Comparison of ENCODE assay signal across 1 cellular context in genomic region chr7:33904680-33905388, GRCh38.
TF ChIP-seq lines count a peak whose summit lies in the region.

No MANE protein-coding gene starts in this region.

TF ChIP-seq in GM23338, 12 proteins besides CTCF, POLR2A, EP300 and RAD21 (continued from another document):
- TF ChIP-seq, protein P1, sequence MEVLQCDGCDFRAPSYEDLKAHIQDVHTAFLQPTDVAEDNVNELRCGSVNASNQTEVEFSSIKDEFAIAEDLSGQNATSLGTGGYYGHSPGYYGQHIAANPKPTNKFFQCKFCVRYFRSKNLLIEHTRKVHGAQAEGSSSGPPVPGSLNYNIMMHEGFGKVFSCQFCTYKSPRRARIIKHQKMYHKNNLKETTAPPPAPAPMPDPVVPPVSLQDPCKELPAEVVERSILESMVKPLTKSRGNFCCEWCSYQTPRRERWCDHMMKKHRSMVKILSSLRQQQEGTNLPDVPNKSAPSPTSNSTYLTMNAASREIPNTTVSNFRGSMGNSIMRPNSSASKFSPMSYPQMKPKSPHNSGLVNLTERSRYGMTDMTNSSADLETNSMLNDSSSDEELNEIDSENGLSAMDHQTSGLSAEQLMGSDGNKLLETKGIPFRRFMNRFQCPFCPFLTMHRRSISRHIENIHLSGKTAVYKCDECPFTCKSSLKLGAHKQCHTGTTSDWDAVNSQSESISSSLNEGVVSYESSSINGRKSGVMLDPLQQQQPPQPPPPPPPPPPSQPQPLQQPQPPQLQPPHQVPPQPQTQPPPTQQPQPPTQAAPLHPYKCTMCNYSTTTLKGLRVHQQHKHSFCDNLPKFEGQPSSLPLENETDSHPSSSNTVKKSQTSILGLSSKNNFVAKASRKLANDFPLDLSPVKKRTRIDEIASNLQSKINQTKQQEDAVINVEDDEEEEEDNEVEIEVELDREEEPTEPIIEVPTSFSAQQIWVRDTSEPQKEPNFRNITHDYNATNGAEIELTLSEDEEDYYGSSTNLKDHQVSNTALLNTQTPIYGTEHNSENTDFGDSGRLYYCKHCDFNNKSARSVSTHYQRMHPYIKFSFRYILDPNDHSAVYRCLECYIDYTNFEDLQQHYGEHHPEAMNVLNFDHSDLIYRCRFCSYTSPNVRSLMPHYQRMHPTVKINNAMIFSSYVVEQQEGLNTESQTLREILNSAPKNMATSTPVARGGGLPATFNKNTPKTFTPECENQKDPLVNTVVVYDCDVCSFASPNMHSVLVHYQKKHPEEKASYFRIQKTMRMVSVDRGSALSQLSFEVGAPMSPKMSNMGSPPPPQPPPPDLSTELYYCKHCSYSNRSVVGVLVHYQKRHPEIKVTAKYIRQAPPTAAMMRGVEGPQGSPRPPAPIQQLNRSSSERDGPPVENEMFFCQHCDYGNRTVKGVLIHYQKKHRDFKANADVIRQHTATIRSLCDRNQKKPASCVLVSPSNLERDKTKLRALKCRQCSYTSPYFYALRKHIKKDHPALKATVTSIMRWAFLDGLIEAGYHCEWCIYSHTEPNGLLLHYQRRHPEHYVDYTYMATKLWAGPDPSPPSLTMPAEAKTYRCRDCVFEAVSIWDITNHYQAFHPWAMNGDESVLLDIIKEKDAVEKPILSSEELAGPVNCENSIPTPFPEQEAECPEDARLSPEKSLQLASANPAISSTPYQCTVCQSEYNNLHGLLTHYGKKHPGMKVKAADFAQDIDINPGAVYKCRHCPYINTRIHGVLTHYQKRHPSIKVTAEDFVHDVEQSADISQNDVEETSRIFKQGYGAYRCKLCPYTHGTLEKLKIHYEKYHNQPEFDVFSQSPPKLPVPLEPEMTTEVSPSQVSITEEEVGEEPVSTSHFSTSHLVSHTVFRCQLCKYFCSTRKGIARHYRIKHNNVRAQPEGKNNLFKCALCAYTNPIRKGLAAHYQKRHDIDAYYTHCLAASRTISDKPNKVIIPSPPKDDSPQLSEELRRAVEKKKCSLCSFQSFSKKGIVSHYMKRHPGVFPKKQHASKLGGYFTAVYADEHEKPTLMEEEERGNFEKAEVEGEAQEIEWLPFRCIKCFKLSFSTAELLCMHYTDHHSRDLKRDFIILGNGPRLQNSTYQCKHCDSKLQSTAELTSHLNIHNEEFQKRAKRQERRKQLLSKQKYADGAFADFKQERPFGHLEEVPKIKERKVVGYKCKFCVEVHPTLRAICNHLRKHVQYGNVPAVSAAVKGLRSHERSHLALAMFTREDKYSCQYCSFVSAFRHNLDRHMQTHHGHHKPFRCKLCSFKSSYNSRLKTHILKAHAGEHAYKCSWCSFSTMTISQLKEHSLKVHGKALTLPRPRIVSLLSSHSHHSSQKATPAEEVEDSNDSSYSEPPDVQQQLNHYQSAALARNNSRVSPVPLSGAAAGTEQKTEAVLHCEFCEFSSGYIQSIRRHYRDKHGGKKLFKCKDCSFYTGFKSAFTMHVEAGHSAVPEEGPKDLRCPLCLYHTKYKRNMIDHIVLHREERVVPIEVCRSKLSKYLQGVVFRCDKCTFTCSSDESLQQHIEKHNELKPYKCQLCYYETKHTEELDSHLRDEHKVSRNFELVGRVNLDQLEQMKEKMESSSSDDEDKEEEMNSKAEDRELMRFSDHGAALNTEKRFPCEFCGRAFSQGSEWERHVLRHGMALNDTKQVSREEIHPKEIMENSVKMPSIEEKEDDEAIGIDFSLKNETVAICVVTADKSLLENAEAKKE (CRISPR knock-in tag; IDR thresholded peaks at IDR 0.05) = no peak
- TF ChIP-seq, protein P2, sequence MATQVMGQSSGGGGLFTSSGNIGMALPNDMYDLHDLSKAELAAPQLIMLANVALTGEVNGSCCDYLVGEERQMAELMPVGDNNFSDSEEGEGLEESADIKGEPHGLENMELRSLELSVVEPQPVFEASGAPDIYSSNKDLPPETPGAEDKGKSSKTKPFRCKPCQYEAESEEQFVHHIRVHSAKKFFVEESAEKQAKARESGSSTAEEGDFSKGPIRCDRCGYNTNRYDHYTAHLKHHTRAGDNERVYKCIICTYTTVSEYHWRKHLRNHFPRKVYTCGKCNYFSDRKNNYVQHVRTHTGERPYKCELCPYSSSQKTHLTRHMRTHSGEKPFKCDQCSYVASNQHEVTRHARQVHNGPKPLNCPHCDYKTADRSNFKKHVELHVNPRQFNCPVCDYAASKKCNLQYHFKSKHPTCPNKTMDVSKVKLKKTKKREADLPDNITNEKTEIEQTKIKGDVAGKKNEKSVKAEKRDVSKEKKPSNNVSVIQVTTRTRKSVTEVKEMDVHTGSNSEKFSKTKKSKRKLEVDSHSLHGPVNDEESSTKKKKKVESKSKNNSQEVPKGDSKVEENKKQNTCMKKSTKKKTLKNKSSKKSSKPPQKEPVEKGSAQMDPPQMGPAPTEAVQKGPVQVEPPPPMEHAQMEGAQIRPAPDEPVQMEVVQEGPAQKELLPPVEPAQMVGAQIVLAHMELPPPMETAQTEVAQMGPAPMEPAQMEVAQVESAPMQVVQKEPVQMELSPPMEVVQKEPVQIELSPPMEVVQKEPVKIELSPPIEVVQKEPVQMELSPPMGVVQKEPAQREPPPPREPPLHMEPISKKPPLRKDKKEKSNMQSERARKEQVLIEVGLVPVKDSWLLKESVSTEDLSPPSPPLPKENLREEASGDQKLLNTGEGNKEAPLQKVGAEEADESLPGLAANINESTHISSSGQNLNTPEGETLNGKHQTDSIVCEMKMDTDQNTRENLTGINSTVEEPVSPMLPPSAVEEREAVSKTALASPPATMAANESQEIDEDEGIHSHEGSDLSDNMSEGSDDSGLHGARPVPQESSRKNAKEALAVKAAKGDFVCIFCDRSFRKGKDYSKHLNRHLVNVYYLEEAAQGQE (IDR thresholded peaks at IDR 0.05; ENCODE audit: unreplicated experiment) = no peak
- TF ChIP-seq NANOG (IDR thresholded peaks at IDR 0.05; ENCODE audit: borderline replicate concordance) = no peak
- TF ChIP-seq, protein P3, sequence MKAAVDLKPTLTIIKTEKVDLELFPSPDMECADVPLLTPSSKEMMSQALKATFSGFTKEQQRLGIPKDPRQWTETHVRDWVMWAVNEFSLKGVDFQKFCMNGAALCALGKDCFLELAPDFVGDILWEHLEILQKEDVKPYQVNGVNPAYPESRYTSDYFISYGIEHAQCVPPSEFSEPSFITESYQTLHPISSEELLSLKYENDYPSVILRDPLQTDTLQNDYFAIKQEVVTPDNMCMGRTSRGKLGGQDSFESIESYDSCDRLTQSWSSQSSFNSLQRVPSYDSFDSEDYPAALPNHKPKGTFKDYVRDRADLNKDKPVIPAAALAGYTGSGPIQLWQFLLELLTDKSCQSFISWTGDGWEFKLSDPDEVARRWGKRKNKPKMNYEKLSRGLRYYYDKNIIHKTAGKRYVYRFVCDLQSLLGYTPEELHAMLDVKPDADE (IDR thresholded peaks at IDR 0.05) = no peak
- TF ChIP-seq ZNF114 (CRISPR knock-in tag; IDR thresholded peaks at IDR 0.05) = no peak
- no peak for TF ChIP-seq EZH2 (IDR thresholded peaks at IDR 0.05; ENCODE audit: low read depth, unreplicated experiment)
